In the genomic region with DNA sequence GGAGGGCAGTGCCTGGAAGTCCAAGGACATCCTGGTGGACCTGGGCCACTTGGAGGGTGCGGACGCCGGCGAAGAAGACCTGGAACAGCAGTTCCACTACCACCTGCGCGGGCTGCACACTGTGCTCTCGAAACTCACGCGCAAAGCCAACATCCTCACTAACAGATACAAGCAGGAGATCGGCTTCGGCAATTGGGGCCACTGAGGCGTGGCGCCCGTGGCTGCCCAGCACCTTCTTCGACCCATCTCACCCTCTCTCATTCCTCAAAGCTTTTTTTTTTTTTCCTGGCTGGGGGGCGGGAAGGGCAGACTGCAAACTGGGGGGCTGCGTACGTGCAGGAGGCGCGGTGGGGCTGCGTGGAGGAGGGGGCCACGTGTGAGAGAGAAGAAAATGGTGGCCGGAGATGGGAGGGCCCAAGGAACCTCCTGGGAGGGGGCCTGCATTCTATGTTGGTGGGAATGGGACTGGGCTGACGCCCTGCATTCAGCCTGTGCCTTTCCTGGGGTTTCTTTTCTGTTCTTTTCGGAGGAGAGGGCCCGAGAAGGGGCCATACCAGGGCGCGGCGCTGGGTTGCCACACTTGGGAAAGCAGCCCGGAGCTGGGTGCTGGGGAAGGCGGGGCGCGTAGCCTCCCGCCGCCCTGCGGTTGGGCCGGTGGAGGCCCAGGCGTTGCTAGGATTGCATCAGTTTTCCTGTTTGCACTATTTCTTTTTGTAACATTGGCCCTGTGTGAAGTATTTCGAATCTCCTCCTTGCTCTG, we compare ENCODE assay signal across 8 cellular contexts. TPM values are rescaled to one million over a fixed set of nuclear protein-coding genes. Genes with fewer than 3 reads are reported as not detected.
DNase-seq lines count a peak whose midpoint lies in the region; ATAC-seq and TF ChIP-seq lines count a peak whose summit lies in the region.

No MANE protein-coding gene starts in this region.

- POLR2A ChIA-PET in CD8-positive, alpha-beta T cell (lab: Charles Lee): interaction anchor here (0.6 to 2.3 kb wide), 3 partner anchors 9 to 371 kb away, joined by 3 to 10 read pairs (median 4); no protein-coding TSS in a partner anchor

- H3K27ac Mint-ChIP-seq in CD8-positive, alpha-beta T cell: peak overlapping the region; percentile 98
- peak overlapping the region; percentile 86 for H3K27ac Mint-ChIP-seq in endodermal cell
- H3K27ac Mint-ChIP-seq in stimulated activated memory B cell treated with anti-CD40 and anti-IgM and Interleukin-4, amounts not matched to agents 10 μg/mL and 1 μg/mL and 100 μg/mL, for 72 hours: peak overlapping the region; percentile 91

- peak overlapping the region; percentile 71 for H3K27ac ChIP-seq in CD8-positive, alpha-beta T cell (ENCODE audit: low read depth, low read length)
- peak overlapping the region; percentile 44 for H3K27ac ChIP-seq in endodermal cell (ENCODE audit: low read depth, low read length)

- no peaks in the 10 kb centered on the region for H3K9me3 Mint-ChIP-seq in CD8-positive, alpha-beta T cell
- H3K9me3 Mint-ChIP-seq in endodermal cell: peaks cover 42% of the 10 kb centered on the region
- H3K9me3 Mint-ChIP-seq in stimulated activated memory B cell treated with anti-CD40 and anti-IgM and Interleukin-4, amounts not matched to agents 10 μg/mL and 1 μg/mL and 100 μg/mL, for 72 hours: no peaks in the 10 kb centered on the region

- peak overlapping the region; percentile 84 for H3K4me3 ChIP-seq in CD8-positive, alpha-beta T cell (ENCODE audit: low read depth, low read length)
- peak overlapping the region; percentile 66 for H3K4me3 ChIP-seq in HFF-Myc (replicated peaks; ENCODE audit: low read depth, low read length)
- peak overlapping the region; percentile 86 for H3K4me3 ChIP-seq in endodermal cell (ENCODE audit: low read length)

- H3K9me3 ChIP-seq in CD8-positive, alpha-beta T cell (ENCODE audit: low read length): no peaks in the 10 kb centered on the region
- no peaks in the 10 kb centered on the region for H3K9me3 ChIP-seq in endodermal cell (ENCODE audit: control insufficient read depth, low read length)

- peak in 6 of 7 experiments; percentile 40 to 80 (median 62) for DNase-seq in CD8-positive, alpha-beta T cell
- DNase-seq in HFF-Myc (ENCODE audit: extremely low read depth, low read depth) (no peak), NCI-H526 (lab: John Stamatoyannopoulos, UW) (peak; percentile 39 to 80), endodermal cell (peak; percentile 53), middle frontal gyrus (ENCODE audit: extremely low spot score, low spot score) (peak; percentile 42)
- DNase-seq in activated CD8-positive, alpha-beta memory T cell treated with anti-CD3 and anti-CD28 coated beads, Interleukin-2, amount 50 U/mL, for 48 hours: peak; percentile 80

- peak overlapping the region; percentile 95 for H3K4me3 Mint-ChIP-seq in CD8-positive, alpha-beta T cell
- peak overlapping the region; percentile 90 for H3K4me3 Mint-ChIP-seq in endodermal cell
- H3K4me3 Mint-ChIP-seq in stimulated activated memory B cell treated with anti-CD40 and anti-IgM and Interleukin-4, amounts not matched to agents 10 μg/mL and 1 μg/mL and 100 μg/mL, for 72 hours: peak overlapping the region; percentile 91

- no peaks in the 10 kb centered on the region for H3K27me3 ChIP-seq in CD8-positive, alpha-beta T cell (ENCODE audit: insufficient read depth, low read length)
- H3K27me3 ChIP-seq in endodermal cell (ENCODE audit: control insufficient read depth, insufficient read depth, low read length, poor library complexity, severe bottlenecking): no peaks in the 10 kb centered on the region

- H3K36me3 Mint-ChIP-seq in CD8-positive, alpha-beta T cell: peaks cover 26% of the 10 kb centered on the region
- H3K36me3 Mint-ChIP-seq in endodermal cell (ENCODE audit: low read depth): peaks cover 25% of the 10 kb centered on the region
- H3K36me3 Mint-ChIP-seq in stimulated activated memory B cell treated with anti-CD40 and anti-IgM and Interleukin-4, amounts not matched to agents 10 μg/mL and 1 μg/mL and 100 μg/mL, for 72 hours: peaks cover 5% of the 10 kb centered on the region

- H3K4me1 ChIP-seq in CD8-positive, alpha-beta T cell (ENCODE audit: insufficient read depth, low read length): peaks cover 21% of the 10 kb centered on the region
- no peaks in the 10 kb centered on the region for H3K4me1 ChIP-seq in endodermal cell (ENCODE audit: control insufficient read depth, insufficient read depth, low read length)

- CTCF ChIA-PET in CD8-positive, alpha-beta T cell (lab: Charles Lee): no interaction called here

- ATAC-seq in CD8-positive, alpha-beta T cell: peak; percentile 30
- ATAC-seq in stimulated activated memory B cell treated with anti-CD40 and anti-IgM and Interleukin-4, amounts not matched to agents 10 μg/mL and 1 μg/mL and 100 μg/mL, for 72 hours: peak; percentile 59
- no peak for ATAC-seq in HG02970 (IDR thresholded peaks at IDR 0.05; ENCODE audit: low FRiP score, unreplicated experiment)

- 0 to 1% methylated on average over 3 to 38 of the region's 39 CpGs for WGBS in endodermal cell (ENCODE audit: insufficient coverage in 1 of 2, insufficient read length in 1 of 2), 2 experiments

- intact Hi-C loops in CD8-positive, alpha-beta T cell (cut with DNase I, micrococcal nuclease): loop anchor here (5.0 to 10.0 kb wide), 4 partner anchors 49 to 1932 kb away; partner anchors contain the start of genes BCOR (in 1 of the 2) and MED14 (in 1 of the 2)

- no peak for TF ChIP-seq CTCF in CD8-positive, alpha-beta T cell (IDR thresholded peaks at IDR 0.05)
- TF ChIP-seq CTCF in HFF-Myc (IDR thresholded peaks at IDR 0.05; ENCODE audit: low read depth, low read length, missing control alignments): no peak
- TF ChIP-seq CTCF in endodermal cell (conservative IDR thresholded peaks at IDR 0.05): no peak

- peaks cover 40% of the 10 kb centered on the region for H3K4me1 Mint-ChIP-seq in CD8-positive, alpha-beta T cell (ENCODE audit: low read depth)
- peaks cover 10% of the 10 kb centered on the region for H3K4me1 Mint-ChIP-seq in endodermal cell
- peaks cover 22% of the 10 kb centered on the region for H3K4me1 Mint-ChIP-seq in stimulated activated memory B cell treated with anti-CD40 and anti-IgM and Interleukin-4, amounts not matched to agents 10 μg/mL and 1 μg/mL and 100 μg/mL, for 72 hours

- H3K9ac ChIP-seq in endodermal cell (ENCODE audit: extremely low read depth, low read length, poor library complexity, severe bottlenecking): peak overlapping the region; percentile 80

- H3K27me3 Mint-ChIP-seq in CD8-positive, alpha-beta T cell (ENCODE audit: low read depth): no peaks in the 10 kb centered on the region
- H3K27me3 Mint-ChIP-seq in endodermal cell (ENCODE audit: insufficient read depth): no peaks in the 10 kb centered on the region
- H3K27me3 Mint-ChIP-seq in stimulated activated memory B cell treated with anti-CD40 and anti-IgM and Interleukin-4, amounts not matched to agents 10 μg/mL and 1 μg/mL and 100 μg/mL, for 72 hours: peaks cover 10% of the 10 kb centered on the region

- no peaks in the 10 kb centered on the region for H3K36me3 ChIP-seq in CD8-positive, alpha-beta T cell (ENCODE audit: insufficient read depth, low read length)
- peaks cover 16% of the 10 kb centered on the region for H3K36me3 ChIP-seq in endodermal cell (ENCODE audit: control insufficient read depth, insufficient read depth, low read length)

RNA-seq across cellular contexts. Expression of gene MID1IP1, which starts 4.2 kb away (rescaled TPM):
- total RNA-seq in CD8-positive, alpha-beta T cell: 10 to 100 TPM; 14.8 to 16.3 TPM
- total RNA-seq in endodermal cell: 100 to 1,000 TPM in 1 of 2 donors, 10 to 100 TPM in 1; 73.2 to 125 TPM
- 60.3 TPM for polyA plus RNA-seq in endodermal cell (2013, experiment 1 of 2)
- polyA plus RNA-seq in endodermal cell (2013, experiment 2 of 2): 58.0 TPM

Comparison
In these comparisons a context has a peak if more than half of its experiments do, and no peak if none do; other contexts are left out.
1. RNA of gene MID1IP1, which starts 4.2 kb away (total RNA-seq): 73.2 to 125 TPM in endodermal cell; 14.8 to 16.3 TPM in CD8-positive, alpha-beta T cell; every median in the first group is over 4 times any median in the second.
2. Peak in every context shown above with its lines, with median percentiles within 50 percentile points of each other: H3K4me3 ChIP-seq, H3K27ac Mint-ChIP-seq and H3K4me3 Mint-ChIP-seq.